In the genomic region with DNA sequence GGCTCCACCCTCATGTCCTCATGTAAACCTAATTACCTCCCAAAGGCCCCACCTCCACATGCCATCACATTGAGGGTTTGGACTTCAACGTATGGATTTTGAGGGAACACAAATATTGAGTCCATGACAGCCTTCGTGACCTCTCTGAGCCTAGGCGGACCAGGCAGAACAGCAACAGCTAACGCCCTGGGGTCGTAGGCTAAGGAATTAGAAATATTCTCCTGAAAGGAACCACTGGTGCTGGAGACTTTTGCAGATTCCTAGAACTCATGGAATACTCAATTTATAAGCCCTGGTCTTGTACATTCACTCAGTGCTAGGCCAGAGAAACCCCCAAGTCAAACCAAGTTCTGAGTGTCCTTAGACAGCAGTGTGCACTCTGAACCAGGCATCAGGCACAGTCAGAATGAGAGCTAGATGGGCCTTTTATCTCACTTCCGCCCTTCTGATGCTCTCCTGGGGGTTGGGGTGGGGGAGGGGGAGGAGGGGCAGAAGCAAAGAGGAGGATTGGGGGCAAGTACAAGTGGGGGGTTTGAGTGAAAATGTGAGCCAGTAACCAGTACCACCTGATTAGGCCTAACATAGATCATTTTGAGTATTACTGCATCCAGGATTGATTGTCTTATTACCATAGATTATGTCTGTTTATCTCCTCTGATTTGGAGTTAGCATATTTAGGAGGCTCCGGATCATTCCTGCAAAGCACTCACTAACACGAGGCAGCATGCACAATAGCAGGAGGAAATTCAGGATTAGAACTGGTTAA, we compare ENCODE assay signal across 9 cellular contexts.
DNase-seq lines count a peak whose midpoint lies in the region; ATAC-seq and TF ChIP-seq lines count a peak whose summit lies in the region.
"Had no signal": no experiment of that assay in that cellular context is flagged by ENCODE, and none has a peak within 500 bp of the region (broad histone marks: within the 10 kb centered on the region; RNA-seq: fewer than 3 reads in every experiment).

No MANE protein-coding gene starts in this region.

- no peaks in the 10 kb centered on the region for H3K9me3 Mint-ChIP-seq in CD14-positive monocyte

- peak overlapping the region; percentile 30 for H3K4me3 ChIP-seq in DOHH2 (ENCODE audit: low read length)

- peak overlapping the region in 2 of 7 donors; percentile 26 to 38 for H3K27ac Mint-ChIP-seq in CD14-positive monocyte

- H3K4me3 Mint-ChIP-seq in CD14-positive monocyte, result no peak overlapping the region

- peaks cover 5 to 6% of the 10 kb centered on the region in 2 donors for H3K36me3 Mint-ChIP-seq in CD14-positive monocyte

- H3K4me1 ChIP-seq in DOHH2 (ENCODE audit: control insufficient read depth, low read length), result peaks cover 23% of the 10 kb centered on the region

- H3K4me1 Mint-ChIP-seq in CD14-positive monocyte, result no peaks in the 10 kb centered on the region

- H3K4me2 ChIP-seq in DOHH2 (ENCODE audit: low read length), result peak overlapping the region; percentile 54

- DNase-seq in cerebellum (ENCODE audit: low spot score) (peak; percentile 7), substantia nigra (lab: John Stamatoyannopoulos, UW) (no peak), CD14-positive monocyte (ENCODE audit: low spot score) (no peak), NCI-H526 treated with DMSO at 0.1 percent for 48 hours (lab: John Stamatoyannopoulos, UW) (no peak), NCI-H1436 (lab: John Stamatoyannopoulos, UW) (no peak)

- intact Hi-C loops in CD14-positive monocyte (cut with micrococcal nuclease), result loop anchor here (5.0 to 10.0 kb wide), 2 partner anchors 1310 to 1312 kb away; no protein-coding TSS in a partner anchor

- no peaks in the 10 kb centered on the region for H3K36me3 ChIP-seq in DOHH2 (ENCODE audit: control insufficient read depth, low read length)
- H3K36me3 ChIP-seq: neutrophil had no signal

- H3K27me3 Mint-ChIP-seq in CD14-positive monocyte (ENCODE audit: low read depth in 3 of 3), result peaks cover 0 to 2% (median 0%) of the 10 kb centered on the region in 3 donors

- H3K79me2 ChIP-seq in DOHH2 (ENCODE audit: control insufficient read depth, low read length), result 0 out of 2 replicates have a peak, but pooled peaks cover 4% of the 10 kb centered on the region

- no peaks in the 10 kb centered on the region for H4K20me1 ChIP-seq in DOHH2 (ENCODE audit: control insufficient read depth, insufficient read depth, low read depth, low read length)

- ATAC-seq in GM19452 (IDR thresholded peaks at IDR 0.05; ENCODE audit: unreplicated experiment) (peak; percentile 97), HG03378 (IDR thresholded peaks at IDR 0.05; ENCODE audit: unreplicated experiment) (peak; percentile 97)

- H3K9me3 ChIP-seq in DOHH2 (ENCODE audit: control insufficient read depth, insufficient read depth, low read length), result no peaks in the 10 kb centered on the region
- H3K9me3 ChIP-seq: neutrophil had no signal

- H3K27me3 ChIP-seq in DOHH2 (ENCODE audit: control insufficient read depth, low read length), result no peaks in the 10 kb centered on the region
- H3K27me3 ChIP-seq: neutrophil had no signal

- H3K9me2 ChIP-seq in DOHH2 (replicated peaks; ENCODE audit: control insufficient read depth, low read length), result no peaks in the 10 kb centered on the region

- peak overlapping the region; percentile 41; the same call in 1 of the 2 replicates for H3K27ac ChIP-seq in DOHH2 (ENCODE audit: low read depth, low read length)
- H3K27ac ChIP-seq in substantia nigra (ENCODE audit: low read depth, low read length, poor library complexity, severe bottlenecking), result peak overlapping the region; percentile 69
- H3K27ac ChIP-seq: neutrophil had no signal

- no peaks in the 10 kb centered on the region for H3F3A ChIP-seq in DOHH2 (ENCODE audit: control insufficient read depth, insufficient read depth)

- TF ChIP-seq CTCF in DOHH2 (IDR thresholded peaks at IDR 0.05; ENCODE audit: low read depth, low read length, poor library complexity, severe bottlenecking) (no peak), CD14-positive monocyte (IDR thresholded peaks at IDR 0.05) (no peak)
